Comparison of ENCODE assay signal across 12 cellular contexts in the genomic region with DNA sequence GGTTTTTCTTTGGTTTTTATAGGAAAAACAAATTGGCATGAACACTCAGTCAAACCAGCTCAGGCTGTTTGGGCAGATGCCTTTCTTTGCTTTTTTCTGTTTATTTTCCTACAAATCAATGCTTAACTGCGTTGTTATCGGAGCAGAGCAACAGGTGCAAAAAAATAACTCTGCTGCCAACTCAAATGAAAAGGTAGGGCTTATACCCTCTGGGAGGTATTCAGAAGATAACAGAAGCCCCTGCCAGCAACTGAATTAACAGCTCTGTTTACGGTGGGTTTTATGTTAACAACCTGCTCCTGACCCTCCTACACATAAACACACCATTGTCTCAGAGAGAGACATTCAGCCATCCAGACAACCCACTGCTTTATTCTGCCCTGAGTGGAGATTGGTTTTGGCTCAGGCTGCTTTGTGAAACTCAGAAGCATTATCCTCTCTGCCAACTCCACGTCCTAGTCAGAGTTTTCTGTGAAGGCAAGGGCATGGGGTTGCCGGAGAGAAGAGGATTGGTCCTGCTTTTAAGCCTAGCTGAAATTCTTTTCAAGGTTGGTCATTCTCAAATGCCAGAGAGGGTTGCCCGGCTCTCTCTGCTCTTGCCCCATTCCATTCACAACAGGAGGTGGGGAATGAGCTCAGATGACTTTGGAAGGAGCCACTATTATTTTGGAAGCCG. TPM values are rescaled to one million over a fixed set of nuclear protein-coding genes. Genes with fewer than 3 reads are reported as not detected.
DNase-seq lines count a peak whose midpoint lies in the region; ATAC-seq and TF ChIP-seq lines count a peak whose summit lies in the region.
"Had no signal": no experiment of that assay in that cellular context is flagged by ENCODE, and none has a peak within 500 bp of the region (broad histone marks: within the 10 kb centered on the region; RNA-seq: fewer than 3 reads in every experiment).

No MANE protein-coding gene starts in this region.

- peaks cover 18% of the 10 kb centered on the region for H3K4me1 Mint-ChIP-seq in nephron
- peaks cover 8 to 13% of the 10 kb centered on the region in 2 donors for H3K4me1 Mint-ChIP-seq in effector memory CD8-positive, alpha-beta T cell (ENCODE audit: low read depth in 2 of 2)

- peak; percentile 24 for DNase-seq in COLO829 (ENCODE audit: low spot score)
- DNase-seq in NCI-H2107 treated with DMSO at 0.1 percent for 48 hours (lab: John Stamatoyannopoulos, UW; ENCODE audit: unreplicated experiment): peak; percentile 94
- no peak for DNase-seq in epithelial cell of esophagus (ENCODE audit: low read depth)
- no peak for DNase-seq in effector memory CD8-positive, alpha-beta T cell
- no peak for DNase-seq in Peyer's patch
- no peak for DNase-seq in activated CD8-positive, alpha-beta memory T cell treated with anti-CD3 and anti-CD28 coated beads, Interleukin-2, amount 50 U/mL, for 4 hours

- no peak for ATAC-seq in GM18909 (IDR thresholded peaks at IDR 0.05; ENCODE audit: poor library complexity, unreplicated experiment)
- ATAC-seq in effector memory CD8-positive, alpha-beta T cell (replicated peaks): no peak

- peak overlapping the region in 2 of 4 donors; percentile 22 to 83 for H3K27ac ChIP-seq in Peyer's patch
- H3K27ac ChIP-seq: HL-60, SJSA1 had no signal

- H3K4me3 ChIP-seq in epithelial cell of esophagus (ENCODE audit: low read length): peak overlapping the region; percentile 92
- no peak overlapping the region for H3K4me3 ChIP-seq in Peyer's patch
- H3K4me3 ChIP-seq: BLaER1 treated with 17β-estradiol and CSF1 and Interleukin-3, amounts not matched to agents 10 nM and 100 nM; SJSA1 had no signal

- H3K9me3 ChIP-seq in Peyer's patch: no peaks in the 10 kb centered on the region
- H3K9me3 ChIP-seq: BLaER1 treated with 17β-estradiol and CSF1 and Interleukin-3, amounts not matched to agents 10 nM and 100 nM; SJSA1 had no signal

- no peaks in the 10 kb centered on the region for H3K27me3 ChIP-seq in Peyer's patch
- H3K27me3 ChIP-seq: BLaER1 treated with 17β-estradiol and CSF1 and Interleukin-3, amounts not matched to agents 10 nM and 100 nM; SJSA1 had no signal

- no peak for TF ChIP-seq POLR2A in Peyer's patch (IDR thresholded peaks at IDR 0.05)

- H3K4me1 ChIP-seq in Peyer's patch: peaks cover 0 to 51% (median 2%) of the 10 kb centered on the region in 4 donors
- H3K4me1 ChIP-seq: SJSA1 had no signal

- no peak overlapping the region for H3K4me3 Mint-ChIP-seq in nephron
- no peak overlapping the region for H3K4me3 Mint-ChIP-seq in effector memory CD8-positive, alpha-beta T cell
- H3K4me3 Mint-ChIP-seq: activated naive CD4-positive, alpha-beta T cell treated with anti-CD3 and anti-CD28 coated beads, Interleukin-2, amount 50 U/mL, for 24 hours had no signal

- peak overlapping the region; percentile 22 to 73 (median 31) for H3K27ac Mint-ChIP-seq in nephron
- no peak overlapping the region for H3K27ac Mint-ChIP-seq in effector memory CD8-positive, alpha-beta T cell
- H3K27ac Mint-ChIP-seq: activated naive CD4-positive, alpha-beta T cell treated with anti-CD3 and anti-CD28 coated beads, Interleukin-2, amount 50 U/mL, for 24 hours had no signal

- H3K36me3 ChIP-seq in Peyer's patch: no peaks in the 10 kb centered on the region
- H3K36me3 ChIP-seq: BLaER1 treated with 17β-estradiol and CSF1 and Interleukin-3, amounts not matched to agents 10 nM and 100 nM; SJSA1 had no signal

- H3K36me3 Mint-ChIP-seq in nephron (ENCODE audit: low read depth): no peaks in the 10 kb centered on the region
- no peaks in the 10 kb centered on the region for H3K36me3 Mint-ChIP-seq in effector memory CD8-positive, alpha-beta T cell (ENCODE audit: insufficient read depth)
- H3K36me3 Mint-ChIP-seq: activated naive CD4-positive, alpha-beta T cell treated with anti-CD3 and anti-CD28 coated beads, Interleukin-2, amount 50 U/mL, for 24 hours had no signal

- H3K9me3 Mint-ChIP-seq in nephron: no peaks in the 10 kb centered on the region
- H3K9me3 Mint-ChIP-seq in effector memory CD8-positive, alpha-beta T cell: no peaks in the 10 kb centered on the region
- H3K9me3 Mint-ChIP-seq: activated naive CD4-positive, alpha-beta T cell treated with anti-CD3 and anti-CD28 coated beads, Interleukin-2, amount 50 U/mL, for 24 hours had no signal

- peaks cover 4% of the 10 kb centered on the region for H3K27me3 Mint-ChIP-seq in nephron (ENCODE audit: low read depth)
- H3K27me3 Mint-ChIP-seq in effector memory CD8-positive, alpha-beta T cell: peaks cover 0 to 26% of the 10 kb centered on the region in 2 donors

- no peak for TF ChIP-seq CTCF in epithelial cell of esophagus (IDR thresholded peaks at IDR 0.05; ENCODE audit: insufficient read depth, low read depth, low read length, missing control alignments)
- no peak for TF ChIP-seq CTCF in nephron (IDR thresholded peaks at IDR 0.05; ENCODE audit: unreplicated experiment in 3 of 3)
- TF ChIP-seq CTCF in Peyer's patch (IDR thresholded peaks at IDR 0.05): no peak

RNA-seq across cellular contexts. Expression of a gene that starts 11.3 kb away (rescaled TPM):
- total RNA-seq in Peyer's patch: 100 to 1,000 TPM in 2 of 4 donors, 10 to 100 TPM in 2; 75.9 to 143 (median 106) TPM
- total RNA-seq: SJSA1 had no signal

Comparison
In these comparisons a context has a peak if more than half of its experiments do, and no peak if none do; other contexts are left out.
1. DNase-seq: peak in COLO829 (single experiment) and NCI-H2107 treated with DMSO at 0.1 percent for 48 hours (single experiment); none in epithelial cell of esophagus (single experiment), effector memory CD8-positive, alpha-beta T cell (0 of 3), Peyer's patch (0 of 3) and activated CD8-positive, alpha-beta memory T cell treated with anti-CD3 and anti-CD28 coated beads, Interleukin-2, amount 50 U/mL, for 4 hours (single experiment).
2. H3K27ac Mint-ChIP-seq: peak in nephron (3 of 3); none in effector memory CD8-positive, alpha-beta T cell (0 of 2).